Comparison of ENCODE assay signal across 8 cellular contexts in genomic region chr18:2387588-2387987, GRCh38.
"Had no signal": no experiment of that assay in that cellular context is flagged by ENCODE, and none has a peak within 500 bp of the region (broad histone marks: within the 10 kb centered on the region; RNA-seq: fewer than 3 reads in every experiment).

No MANE protein-coding gene starts in this region.

- H3K27ac Mint-ChIP-seq: GM23338, H9, IgD-negative memory B cell had no signal

- H3K27me3 Mint-ChIP-seq: IgD-negative memory B cell had no signal

- FAIRE-seq: H1, H54, HepG2 had no signal

- H3K36me3 Mint-ChIP-seq: IgD-negative memory B cell had no signal

- H3K4me3 Mint-ChIP-seq: GM23338, H9, IgD-negative memory B cell had no signal

- DNase-seq: H9, HCEC 1CT, KG1 had no signal

- ATAC-seq: GM23338, HepG2 had no signal

- H3K4me1 Mint-ChIP-seq: IgD-negative memory B cell had no signal

- H3K4me3 ChIP-seq: GM23338 had no signal
